In the genomic region with DNA sequence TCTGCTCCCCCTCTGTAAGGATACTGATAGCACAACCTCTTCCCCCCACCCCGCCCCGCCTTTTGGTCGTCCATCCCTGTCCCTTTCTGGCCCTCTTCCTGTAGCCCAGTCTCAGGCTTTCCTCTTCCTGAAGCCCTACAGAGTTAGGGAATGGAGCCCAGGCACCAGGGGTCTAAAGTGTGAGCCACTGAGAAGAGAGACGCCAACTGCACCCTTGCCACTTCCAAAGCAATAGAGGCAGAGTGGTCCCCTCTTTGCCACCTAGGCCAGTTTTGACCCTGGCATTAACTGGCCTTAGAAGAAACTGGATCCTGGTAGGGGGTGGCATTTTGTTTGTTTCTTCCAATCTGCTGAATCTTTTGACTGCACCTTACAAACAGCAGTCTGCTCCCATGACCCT, we compare ENCODE assay signal across 1 cellular context.
TF ChIP-seq lines count a peak whose summit lies in the region.

No MANE protein-coding gene starts in this region.

TF ChIP-seq in HepG2, 621 proteins besides CTCF, POLR2A, EP300 and RAD21:
- TF ChIP-seq GLI4 (CRISPR knock-in tag; IDR thresholded peaks at IDR 0.05; ENCODE audit: borderline replicate concordance) (no peak), PLRG1 (conservative IDR thresholded peaks at IDR 0.05) (no peak), ZNF264 (CRISPR knock-in tag; IDR thresholded peaks at IDR 0.05) (no peak), JARID2 (CRISPR knock-in tag; IDR thresholded peaks at IDR 0.05; ENCODE audit: insufficient replicate concordance) (no peak), ZNF616 (CRISPR knock-in tag; IDR thresholded peaks at IDR 0.05; ENCODE audit: low read depth) (no peak)
- TF ChIP-seq, protein P1, sequence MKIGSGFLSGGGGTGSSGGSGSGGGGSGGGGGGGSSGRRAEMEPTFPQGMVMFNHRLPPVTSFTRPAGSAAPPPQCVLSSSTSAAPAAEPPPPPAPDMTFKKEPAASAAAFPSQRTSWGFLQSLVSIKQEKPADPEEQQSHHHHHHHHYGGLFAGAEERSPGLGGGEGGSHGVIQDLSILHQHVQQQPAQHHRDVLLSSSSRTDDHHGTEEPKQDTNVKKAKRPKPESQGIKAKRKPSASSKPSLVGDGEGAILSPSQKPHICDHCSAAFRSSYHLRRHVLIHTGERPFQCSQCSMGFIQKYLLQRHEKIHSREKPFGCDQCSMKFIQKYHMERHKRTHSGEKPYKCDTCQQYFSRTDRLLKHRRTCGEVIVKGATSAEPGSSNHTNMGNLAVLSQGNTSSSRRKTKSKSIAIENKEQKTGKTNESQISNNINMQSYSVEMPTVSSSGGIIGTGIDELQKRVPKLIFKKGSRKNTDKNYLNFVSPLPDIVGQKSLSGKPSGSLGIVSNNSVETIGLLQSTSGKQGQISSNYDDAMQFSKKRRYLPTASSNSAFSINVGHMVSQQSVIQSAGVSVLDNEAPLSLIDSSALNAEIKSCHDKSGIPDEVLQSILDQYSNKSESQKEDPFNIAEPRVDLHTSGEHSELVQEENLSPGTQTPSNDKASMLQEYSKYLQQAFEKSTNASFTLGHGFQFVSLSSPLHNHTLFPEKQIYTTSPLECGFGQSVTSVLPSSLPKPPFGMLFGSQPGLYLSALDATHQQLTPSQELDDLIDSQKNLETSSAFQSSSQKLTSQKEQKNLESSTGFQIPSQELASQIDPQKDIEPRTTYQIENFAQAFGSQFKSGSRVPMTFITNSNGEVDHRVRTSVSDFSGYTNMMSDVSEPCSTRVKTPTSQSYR (CRISPR knock-in tag; IDR thresholded peaks at IDR 0.05; ENCODE audit: borderline replicate concordance): no peak
